12 cellular contexts compared by ENCODE assay signal in genomic region chr20:46683068-46683477, GRCh38. TPM values are rescaled to one million over a fixed set of nuclear protein-coding genes. Genes with fewer than 3 reads are reported as not detected.
DNase-seq lines count a peak whose midpoint lies in the region; ATAC-seq, FAIRE-seq and TF ChIP-seq lines count a peak whose summit lies in the region.
"Had no signal": no experiment of that assay in that cellular context is flagged by ENCODE, and none has a peak within 500 bp of the region (broad histone marks: within the 10 kb centered on the region; RNA-seq: fewer than 3 reads in every experiment).

No MANE protein-coding gene starts in this region.

- H3K27ac ChIP-seq in C4-2B (peak overlapping the region; percentile 76), OCI-LY3 (ENCODE audit: low read length) (peak overlapping the region; percentile 33), endodermal cell (ENCODE audit: low read depth, low read length) (no peak overlapping the region)

- H3K36me3 ChIP-seq in OCI-LY3 (replicated peaks; ENCODE audit: low read depth, low read length) = peaks cover 37% of the 10 kb centered on the region
- H3K36me3 ChIP-seq in endodermal cell (ENCODE audit: control insufficient read depth, insufficient read depth, low read length) = peaks cover 28% of the 10 kb centered on the region

- H3K4me1 ChIP-seq in OCI-LY3 (ENCODE audit: low read length) = peaks cover 48% of the 10 kb centered on the region
- H3K4me1 ChIP-seq in endodermal cell (ENCODE audit: control insufficient read depth, insufficient read depth, low read length) = no peaks in the 10 kb centered on the region

- no peak for ATAC-seq in HG03342 (IDR thresholded peaks at IDR 0.05; ENCODE audit: unreplicated experiment)
- ATAC-seq: activated CD8-positive, alpha-beta T cell treated with anti-CD3 and anti-CD28 coated beads for 36 hours; CD8-positive, alpha-beta T cell; T-cell had no signal

- no peak overlapping the region for H2AFZ ChIP-seq in OCI-LY3 (ENCODE audit: low read depth, low read length)

- H3K27me3 ChIP-seq in OCI-LY3 (ENCODE audit: low read depth, low read length) = no peaks in the 10 kb centered on the region
- H3K27me3 ChIP-seq in endodermal cell (ENCODE audit: control insufficient read depth, insufficient read depth, low read length, poor library complexity, severe bottlenecking) = no peaks in the 10 kb centered on the region

- TF ChIP-seq CTCF in C4-2B (conservative IDR thresholded peaks at IDR 0.05) (no peak), OCI-LY3 (IDR thresholded peaks at IDR 0.05; ENCODE audit: low read depth, low read length) (no peak), endodermal cell (conservative IDR thresholded peaks at IDR 0.05) (no peak), nephron progenitor cell (IDR thresholded peaks at IDR 0.05) (no peak)

- H3K36me3 Mint-ChIP-seq in endodermal cell (ENCODE audit: low read depth) (peaks cover 24% of the 10 kb centered on the region), nephron progenitor cell (ENCODE audit: low read depth) (peaks cover 48% of the 10 kb centered on the region)

- 87 to 91% methylated on average over 3 to 8 of the region's 8 CpGs for WGBS in endodermal cell (ENCODE audit: insufficient coverage in 1 of 2, insufficient read length in 1 of 2), 2 experiments

- H3K4me3 Mint-ChIP-seq in endodermal cell = peak overlapping the region; percentile 56
- peak overlapping the region; percentile 85 for H3K4me3 Mint-ChIP-seq in nephron progenitor cell
- H3K4me3 Mint-ChIP-seq: activated CD8-positive, alpha-beta T cell treated with anti-CD3 and anti-CD28 coated beads for 36 hours; activated naive CD8-positive, alpha-beta T cell treated with anti-CD3 and anti-CD28 coated beads for 36 hours; CD8-positive, alpha-beta T cell; T-cell had no signal

- H3K27ac Mint-ChIP-seq in endodermal cell (no peak overlapping the region), nephron progenitor cell (no peak overlapping the region)
- H3K27ac Mint-ChIP-seq: activated CD8-positive, alpha-beta T cell treated with anti-CD3 and anti-CD28 coated beads for 36 hours; T-cell had no signal

- H3K9me3 ChIP-seq in OCI-LY3 (ENCODE audit: insufficient read depth, low read length) (no peaks in the 10 kb centered on the region), endodermal cell (ENCODE audit: control insufficient read depth, low read length) (peaks cover 10% of the 10 kb centered on the region)

- H3K4me1 Mint-ChIP-seq in endodermal cell (peaks cover 28% of the 10 kb centered on the region), nephron progenitor cell (peaks cover 40% of the 10 kb centered on the region)

- FAIRE-seq in urothelium cell line (lab: Jason Lieb, UNC) = no peak

- H3K27me3 Mint-ChIP-seq in endodermal cell (ENCODE audit: insufficient read depth) (no peaks in the 10 kb centered on the region), nephron progenitor cell (ENCODE audit: low read depth, poor library complexity) (peaks cover 3% of the 10 kb centered on the region)
- H3K27me3 Mint-ChIP-seq: activated CD8-positive, alpha-beta T cell treated with anti-CD3 and anti-CD28 coated beads for 36 hours; activated naive CD8-positive, alpha-beta T cell treated with anti-CD3 and anti-CD28 coated beads for 36 hours; T-cell had no signal

- DNase-seq in endodermal cell = no peak
- no peak for DNase-seq in nephron progenitor cell
- no peak for DNase-seq in G401 (ENCODE audit: low spot score)
- no peak for DNase-seq in urothelium cell line (ENCODE audit: low spot score)
- no peak for DNase-seq in NCI-H1930 (lab: John Stamatoyannopoulos, UW)
- DNase-seq: activated CD8-positive, alpha-beta T cell treated with anti-CD3 and anti-CD28 coated beads for 36 hours; activated naive CD8-positive, alpha-beta T cell treated with anti-CD3 and anti-CD28 coated beads for 36 hours; CD8-positive, alpha-beta T cell; T-cell had no signal

- in situ Hi-C loops in G401 (cut with HindIII; ENCODE audit: low sequenced_read_pairs) = no loop called here

- H3K4me2 ChIP-seq in OCI-LY3 (ENCODE audit: low read length) = peak overlapping the region; percentile 67

- H3K4me3 ChIP-seq in OCI-LY3 (ENCODE audit: low read length) = peak overlapping the region; percentile 23
- no peak overlapping the region for H3K4me3 ChIP-seq in endodermal cell (ENCODE audit: low read length)

- H3K9me3 Mint-ChIP-seq in endodermal cell (peaks cover 10% of the 10 kb centered on the region), nephron progenitor cell (peaks cover 4% of the 10 kb centered on the region)
- H3K9me3 Mint-ChIP-seq: activated CD8-positive, alpha-beta T cell treated with anti-CD3 and anti-CD28 coated beads for 36 hours; activated naive CD8-positive, alpha-beta T cell treated with anti-CD3 and anti-CD28 coated beads for 36 hours; CD8-positive, alpha-beta T cell; T-cell had no signal

- peaks cover 44% of the 10 kb centered on the region for H3K79me2 ChIP-seq in OCI-LY3 (ENCODE audit: low read length)

- H3K9ac ChIP-seq in OCI-LY3 (ENCODE audit: low read length) (peak overlapping the region; percentile 10; the same call in 1 of the 2 replicates), endodermal cell (ENCODE audit: extremely low read depth, low read length, poor library complexity, severe bottlenecking) (no peak overlapping the region)

- peaks cover 60% of the 10 kb centered on the region for H4K20me1 ChIP-seq in OCI-LY3 (ENCODE audit: insufficient read depth, low read length)

RNA-seq across cellular contexts. Expression of gene TP53RK, which starts 6.2 kb away (rescaled TPM):
- 1 to 10 TPM; 9.4 to 9.9 TPM for total RNA-seq in endodermal cell
- 18.7 TPM for polyA plus RNA-seq in endodermal cell (2013, experiment 1 of 2)
- polyA plus RNA-seq in endodermal cell (2013, experiment 2 of 2) = 15.2 TPM
- total RNA-seq in G401 (2014; rRNA removed; shearing (Covaris generic)) = 24.4 and 25.2 TPM in 2 replicates

RNA-seq across cellular contexts. Expression of gene SLC2A10, which starts 26.4 kb away (rescaled TPM):
- total RNA-seq in endodermal cell = 10 to 100 TPM; 12.4 to 19.6 TPM
- polyA plus RNA-seq in endodermal cell (2013, experiment 1 of 2) = 9.5 TPM
- polyA plus RNA-seq in endodermal cell (2013, experiment 2 of 2) = 9.9 TPM
- total RNA-seq in G401 (2014; rRNA removed; shearing (Covaris generic)) = 2.4 and 3.4 TPM in 2 replicates
- total RNA-seq: activated CD8-positive, alpha-beta T cell treated with anti-CD3 and anti-CD28 coated beads for 36 hours; CD8-positive, alpha-beta T cell had no signal

RNA-seq across cellular contexts. Expression of gene SLC13A3, which starts 31.8 kb away (rescaled TPM):
- total RNA-seq in endodermal cell = 1 to 10 TPM; 7.3 to 9.0 TPM
- 4.2 TPM for polyA plus RNA-seq in endodermal cell (2013, experiment 1 of 2)
- polyA plus RNA-seq in endodermal cell (2013, experiment 2 of 2) = 3.9 TPM
- total RNA-seq in G401 (2014; rRNA removed; shearing (Covaris generic)) = not detected in 2 replicates
- total RNA-seq: activated CD8-positive, alpha-beta T cell treated with anti-CD3 and anti-CD28 coated beads for 36 hours; activated naive CD8-positive, alpha-beta T cell treated with anti-CD3 and anti-CD28 coated beads for 36 hours had no signal
